1 cellular context compared by ENCODE assay signal in genomic region chr17:75086496-75087181, GRCh38.
A peak's percentile ranks its signal among the peaks of the same experiment; 100 is the strongest.
TF ChIP-seq lines count a peak whose summit lies in the region.

No MANE protein-coding gene starts in this region.

TF ChIP-seq in HepG2, 621 proteins besides CTCF, POLR2A, EP300 and RAD21 (continued from another document and continues in another):
- TF ChIP-seq ARID5B (CRISPR knock-in tag; IDR thresholded peaks at IDR 0.05), result peak; percentile 75; the same call in 1 of the 2 replicates
- TF ChIP-seq XBP1 (CRISPR knock-in tag; IDR thresholded peaks at IDR 0.05), result no peak
- peak; percentile 68; the same call in 1 of the 2 replicates for TF ChIP-seq FOXK2 (IDR thresholded peaks at IDR 0.05)
- TF ChIP-seq ZNF841 (CRISPR knock-in tag; IDR thresholded peaks at IDR 0.05; ENCODE audit: borderline replicate concordance), result no peak
- 0 out of 2 replicates have a peak, but pooled peaks have one; percentile 12 for TF ChIP-seq TIGD3 (CRISPR knock-in tag; IDR thresholded peaks at IDR 0.05; ENCODE audit: borderline replicate concordance)
- TF ChIP-seq SP5 (CRISPR knock-in tag; IDR thresholded peaks at IDR 0.05; ENCODE audit: borderline replicate concordance, low read depth), result peak; percentile 79
- TF ChIP-seq SRF (IDR thresholded peaks at IDR 0.05; ENCODE audit: low read depth, low read length), result peak; percentile 56; the same call in 1 of the 2 replicates
- TF ChIP-seq DMTF1 (CRISPR knock-in tag; IDR thresholded peaks at IDR 0.05), result no peak
- TF ChIP-seq ZFP91 (CRISPR knock-in tag; IDR thresholded peaks at IDR 0.05; ENCODE audit: borderline replicate concordance), result peak; percentile 12; the same call in 1 of the 2 replicates
- TF ChIP-seq ZNF577 (CRISPR knock-in tag; IDR thresholded peaks at IDR 0.05; ENCODE audit: borderline replicate concordance, low read depth), result no peak
- TF ChIP-seq DBP (CRISPR knock-in tag; IDR thresholded peaks at IDR 0.05; ENCODE audit: not compliant biosample characterization), result peak; percentile 73
- peak; percentile 9; the same call in 1 of the 2 replicates for TF ChIP-seq ARID4A (CRISPR knock-in tag; IDR thresholded peaks at IDR 0.05; ENCODE audit: borderline replicate concordance)
- 0 out of 2 replicates have a peak, but pooled peaks have one; percentile 14 for TF ChIP-seq SNAI1 (CRISPR knock-in tag; IDR thresholded peaks at IDR 0.05; ENCODE audit: borderline replicate concordance)
- TF ChIP-seq ZMYM2 (CRISPR knock-in tag; IDR thresholded peaks at IDR 0.05), result peak; percentile 84; the same call in 1 of the 2 replicates
- TF ChIP-seq NCOA1 (CRISPR knock-in tag; IDR thresholded peaks at IDR 0.05), result no peak
- no peak for TF ChIP-seq ZNF160 (CRISPR knock-in tag; IDR thresholded peaks at IDR 0.05)
- 0 out of 2 replicates have a peak, but pooled peaks have one; percentile 74 for TF ChIP-seq ZZZ3 (CRISPR knock-in tag; IDR thresholded peaks at IDR 0.05; ENCODE audit: borderline replicate concordance)
- TF ChIP-seq HMG20B (CRISPR knock-in tag; conservative IDR thresholded peaks at IDR 0.05), result peak; percentile 34; the same call in 1 of the 2 replicates
- TF ChIP-seq ZFP41 (CRISPR knock-in tag; IDR thresholded peaks at IDR 0.05; ENCODE audit: borderline replicate concordance), result no peak
- TF ChIP-seq PHF20 (CRISPR knock-in tag; IDR thresholded peaks at IDR 0.05), result peak; percentile 35; the same call in 1 of the 2 replicates
- TF ChIP-seq SOX13 (IDR thresholded peaks at IDR 0.05), result no peak
- TF ChIP-seq SOX13 (CRISPR knock-in tag; conservative IDR thresholded peaks at IDR 0.05 in 1 of 2, IDR thresholded peaks at IDR 0.05 in 1 of 2), result peak in 1 of 2 experiments; percentile 36; a peak in 1 of 4 replicates
- no peak for TF ChIP-seq NAIF1 (CRISPR knock-in tag; IDR thresholded peaks at IDR 0.05; ENCODE audit: borderline replicate concordance)
- TF ChIP-seq ZNF468 (CRISPR knock-in tag; IDR thresholded peaks at IDR 0.05), result no peak
- TF ChIP-seq PLRG1 (conservative IDR thresholded peaks at IDR 0.05), result no peak
- TF ChIP-seq SP4 (CRISPR knock-in tag; IDR thresholded peaks at IDR 0.05), result 0 out of 2 replicates have a peak, but pooled peaks have one; percentile 48
- TF ChIP-seq ZNF691 (CRISPR knock-in tag; IDR thresholded peaks at IDR 0.05; ENCODE audit: borderline replicate concordance, low read depth), result 0 out of 2 replicates have a peak, but pooled peaks have one; percentile 9
- TF ChIP-seq MTERF4 (CRISPR knock-in tag; IDR thresholded peaks at IDR 0.05), result no peak
- TF ChIP-seq ZNF33B (CRISPR knock-in tag; IDR thresholded peaks at IDR 0.05), result no peak
- TF ChIP-seq DNMT3B (CRISPR knock-in tag; conservative IDR thresholded peaks at IDR 0.05), result peak; percentile 84; the same call in 1 of the 2 replicates
- TF ChIP-seq RBM39 (IDR thresholded peaks at IDR 0.05; ENCODE audit: low read depth, low read length, poor library complexity, severe bottlenecking), result no peak
- TF ChIP-seq NFRKB (IDR thresholded peaks at IDR 0.05), result no peak
- TF ChIP-seq ZNF83 (CRISPR knock-in tag; IDR thresholded peaks at IDR 0.05; ENCODE audit: borderline replicate concordance), result no peak
- TF ChIP-seq ZNF34 (CRISPR knock-in tag; IDR thresholded peaks at IDR 0.05; ENCODE audit: borderline replicate concordance), result 0 out of 2 replicates have a peak, but pooled peaks have one; percentile 55
- TF ChIP-seq BCLAF1 (IDR thresholded peaks at IDR 0.05), result no peak
- peak; percentile 67 for TF ChIP-seq ZBTB25 (CRISPR knock-in tag; IDR thresholded peaks at IDR 0.05)
- TF ChIP-seq ZNF124 (CRISPR knock-in tag; IDR thresholded peaks at IDR 0.05), result no peak
- 0 out of 2 replicates have a peak, but pooled peaks have one; percentile 42 for TF ChIP-seq ZNF383 (CRISPR knock-in tag; IDR thresholded peaks at IDR 0.05; ENCODE audit: borderline replicate concordance)
- no peak for TF ChIP-seq HNRNPUL1 (IDR thresholded peaks at IDR 0.05; ENCODE audit: low read depth, low read length)
